8 cellular contexts compared by ENCODE assay signal in genomic region chr17:42980274-42980765, GRCh38. TPM values are rescaled to one million over a fixed set of nuclear protein-coding genes. Genes with fewer than 3 reads are reported as not detected.
DNase-seq lines count a peak whose midpoint lies in the region; ATAC-seq, FAIRE-seq and TF ChIP-seq lines count a peak whose summit lies in the region.

RUNDC1 (plus strand) TSS chr17:42980565; CDS start chr17:42980577, 12 bp downstream.

- H3K9me3 ChIP-seq in RWPE2 (ENCODE audit: severe bottlenecking) (no peaks in the 10 kb centered on the region), neural progenitor cell (ENCODE audit: low read depth) (no peaks in the 10 kb centered on the region), stomach smooth muscle (ENCODE audit: control insufficient read depth in 2 of 2, low read length in 2 of 2) (no peaks in the 10 kb centered on the region)

- ATAC-seq in GM21717 (IDR thresholded peaks at IDR 0.05; ENCODE audit: unreplicated experiment) (peak; percentile 53), RWPE2 (ENCODE audit: low read depth) (peak; percentile 74)

- peaks cover 9% of the 10 kb centered on the region for H3K27me3 Mint-ChIP-seq in neural progenitor cell (ENCODE audit: insufficient read depth, low read depth)

- DNase-seq in D721Med (ENCODE audit: insufficient read length, low spot score) (peak; percentile 92), LNCaP clone FGC (ENCODE audit: low read depth) (no peak), RWPE2 (ENCODE audit: low spot score) (peak; percentile 91), foreskin fibroblast (peak; percentile 87 to 97), neural progenitor cell (ENCODE audit: low spot score) (peak; percentile 98)
- peak; percentile 97 for DNase-seq in activated effector memory CD4-positive, alpha-beta T cell treated with anti-CD3 and anti-CD28 coated beads, Interleukin-2, amount 50 U/mL, for 16 hours

- H3K4me3 ChIP-seq in LNCaP clone FGC (ENCODE audit: low read depth, low read length) (peak within 1 kb of the TSS; percentile 91), RWPE2 (ENCODE audit: severe bottlenecking) (peak within 1 kb of the TSS; percentile 96), foreskin fibroblast (ENCODE audit: low read depth in 1 of 2, low read length in 2 of 2) (peak within 1 kb of the TSS; percentile 70 to 93), neural progenitor cell (peak within 1 kb of the TSS; percentile 84), stomach smooth muscle (ENCODE audit: low read length in 2 of 2) (peak within 1 kb of the TSS; percentile 90 to 97)

- peak within 1 kb of the TSS; percentile 93 for H3K4me2 ChIP-seq in neural progenitor cell

- H3K79me2 ChIP-seq in neural progenitor cell (ENCODE audit: low read depth) = peaks cover 37% of the 10 kb centered on the region

- H3K27ac ChIP-seq in RWPE2 (ENCODE audit: poor library complexity, severe bottlenecking) (peak within 1 kb of the TSS; percentile 75), neural progenitor cell (peak within 1 kb of the TSS; percentile 16), stomach smooth muscle (ENCODE audit: low read length) (peak within 1 kb of the TSS; percentile 86)

- no peaks in the 10 kb centered on the region for H3K27me3 ChIP-seq in RWPE2 (ENCODE audit: insufficient read depth, poor library complexity, severe bottlenecking)
- H3K27me3 ChIP-seq in neural progenitor cell = no peaks in the 10 kb centered on the region
- H3K27me3 ChIP-seq in stomach smooth muscle (ENCODE audit: control insufficient read depth in 1 of 2, insufficient read depth in 2 of 2, low read length in 2 of 2) = no peaks in the 10 kb centered on the region

- H4K20me1 ChIP-seq in neural progenitor cell (ENCODE audit: low read depth) = peaks cover 18% of the 10 kb centered on the region

- FAIRE-seq in D721Med (lab: Jason Lieb, UNC) = no peak

- H3K36me3 Mint-ChIP-seq in neural progenitor cell = peaks cover 14% of the 10 kb centered on the region

- no peak for TF ChIP-seq CTCF in D721Med (IDR thresholded peaks at IDR 0.05; ENCODE audit: insufficient read depth, missing control alignments)
- no peak for TF ChIP-seq CTCF in LNCaP clone FGC (IDR thresholded peaks at IDR 0.05; ENCODE audit: control insufficient read depth, extremely low read depth, insufficient read depth)
- no peak for TF ChIP-seq CTCF in RWPE2 (IDR thresholded peaks at IDR 0.05; ENCODE audit: poor library complexity, severe bottlenecking)
- TF ChIP-seq CTCF in foreskin fibroblast (IDR thresholded peaks at IDR 0.05; ENCODE audit: low read depth, low read length) = no peak
- TF ChIP-seq CTCF in neural progenitor cell (IDR thresholded peaks at IDR 0.05) = no peak

- peak within 1 kb of the TSS; percentile 96 for H3K27ac Mint-ChIP-seq in neural progenitor cell

- H3K4me3 Mint-ChIP-seq in neural progenitor cell = peak within 1 kb of the TSS; percentile 100

- H3K36me3 ChIP-seq in RWPE2 (ENCODE audit: low read depth) (peaks cover 24% of the 10 kb centered on the region), neural progenitor cell (no peaks in the 10 kb centered on the region), stomach smooth muscle (ENCODE audit: control insufficient read depth in 2 of 2, insufficient read depth in 2 of 2, low read length in 2 of 2) (peaks cover 0 to 2% of the 10 kb centered on the region in 2 donors)

- H3K4me1 ChIP-seq in RWPE2 (ENCODE audit: insufficient read depth, poor library complexity, severe bottlenecking) (peaks cover 4% of the 10 kb centered on the region), neural progenitor cell (peaks cover 11% of the 10 kb centered on the region), stomach smooth muscle (ENCODE audit: control insufficient read depth, insufficient read depth, low read length) (peaks cover 30% of the 10 kb centered on the region)

- peaks cover 23% of the 10 kb centered on the region for H3K4me1 Mint-ChIP-seq in neural progenitor cell

- no peaks in the 10 kb centered on the region for H3K9me3 Mint-ChIP-seq in neural progenitor cell

- peak within 1 kb of the TSS; percentile 83 for H2AFZ ChIP-seq in neural progenitor cell (replicated peaks)

- H3K9ac ChIP-seq in neural progenitor cell (peak within 1 kb of the TSS; percentile 78), stomach smooth muscle (ENCODE audit: low read length in 2 of 2) (peak within 1 kb of the TSS; percentile 78 to 83)

- H3F3A ChIP-seq in neural progenitor cell (ENCODE audit: low read depth) = peaks cover 19% of the 10 kb centered on the region

RNA-seq across cellular contexts. Expression of gene RUNDC1, which starts in this region (rescaled TPM):
- 11.4 and 12.6 TPM in 2 replicates for total RNA-seq in neural progenitor cell (ENCODE audit: low replicate concordance)

Comparison
In these comparisons a context has a peak if more than half of its experiments do, and no peak if none do; other contexts are left out.
1. H3K27ac ChIP-seq: peak in every context shown above with its lines; median percentile 86 in stomach smooth muscle; 75 in RWPE2; 16 in neural progenitor cell.